12 cellular contexts compared by ENCODE assay signal in genomic region chr10:124339951-124340760, GRCh38.
DNase-seq lines count a peak whose midpoint lies in the region; ATAC-seq and TF ChIP-seq lines count a peak whose summit lies in the region.
"Had no signal": no experiment of that assay in that cellular context is flagged by ENCODE, and none has a peak within 500 bp of the region (broad histone marks: within the 10 kb centered on the region; RNA-seq: fewer than 3 reads in every experiment).

No MANE protein-coding gene starts in this region.

- H3K4me1 ChIP-seq in ACC112 (ENCODE audit: control insufficient read depth, insufficient read depth, low read length, unreplicated experiment) = peaks cover 28% of the 10 kb centered on the region

- TF ChIP-seq CTCF in GM12865 (IDR thresholded peaks at IDR 0.05; ENCODE audit: insufficient read depth, low read depth, low read length, missing control alignments) (no peak), GM20000 (IDR thresholded peaks at IDR 0.05; ENCODE audit: extremely low read depth, missing control alignments) (no peak)

- no peaks in the 10 kb centered on the region for H3K79me2 ChIP-seq in ACC112 (ENCODE audit: control insufficient read depth, insufficient read depth, low read length, unreplicated experiment)

- no peaks in the 10 kb centered on the region for H3K36me3 ChIP-seq in ACC112 (ENCODE audit: insufficient read depth, low read length)

- peak; percentile 28 for DNase-seq in GM12865 (ENCODE audit: low read depth)
- DNase-seq in brain pericyte (ENCODE audit: low read depth, low spot score) = peak; percentile 97
- DNase-seq in left lobe of liver (ENCODE audit: low spot score) = peak; percentile 34
- no peak for DNase-seq in GM20000 (ENCODE audit: low spot score)
- no peak for DNase-seq in NOMO-1 treated with dmso at 0.1 percent for 144 hours (lab: John Stamatoyannopoulos, UW; ENCODE audit: unreplicated experiment)
- DNase-seq: activated naive CD4-positive, alpha-beta T cell treated with anti-CD3 and anti-CD28 coated beads, Interleukin-2, amount 50 U/mL, for 16 hours; COR-L47; stimulated activated CD4-positive, alpha-beta T cell treated with anti-CD3 and anti-CD28 coated beads, Interleukin-2, amount 100 ng/mL, for 48 hours had no signal

- peak overlapping the region; percentile 50 for H2AFZ ChIP-seq in ACC112 (ENCODE audit: low read length, unreplicated experiment)

- peak; percentile 31 for ATAC-seq in left lobe of liver
- ATAC-seq in GM19324 (IDR thresholded peaks at IDR 0.05; ENCODE audit: low FRiP score, unreplicated experiment) = no peak
- no peak for ATAC-seq in HG02763 (IDR thresholded peaks at IDR 0.05; ENCODE audit: unreplicated experiment)
- ATAC-seq: WTC11 had no signal

- H3K4me3 ChIP-seq in ACC112 (ENCODE audit: low read depth, low read length) = no peak overlapping the region; the same call in 1 of the 2 replicates
- no peak overlapping the region for H3K4me3 ChIP-seq in GM12865 (ENCODE audit: low read depth, low read length)

- H3K27ac ChIP-seq in ACC112 (ENCODE audit: low read depth, low read length) = peak overlapping the region; percentile 96

- H3K27me3 ChIP-seq in ACC112 (ENCODE audit: insufficient read depth, low read length) = no peaks in the 10 kb centered on the region

Comparison
In these comparisons a context has a peak if more than half of its experiments do, and no peak if none do; other contexts are left out.
1. DNase-seq: peak in GM12865 (single experiment), brain pericyte (single experiment) and left lobe of liver (single experiment); none in GM20000 (single experiment) and NOMO-1 treated with dmso at 0.1 percent for 144 hours (single experiment).